1 cellular context compared by ENCODE assay signal in the genomic region with DNA sequence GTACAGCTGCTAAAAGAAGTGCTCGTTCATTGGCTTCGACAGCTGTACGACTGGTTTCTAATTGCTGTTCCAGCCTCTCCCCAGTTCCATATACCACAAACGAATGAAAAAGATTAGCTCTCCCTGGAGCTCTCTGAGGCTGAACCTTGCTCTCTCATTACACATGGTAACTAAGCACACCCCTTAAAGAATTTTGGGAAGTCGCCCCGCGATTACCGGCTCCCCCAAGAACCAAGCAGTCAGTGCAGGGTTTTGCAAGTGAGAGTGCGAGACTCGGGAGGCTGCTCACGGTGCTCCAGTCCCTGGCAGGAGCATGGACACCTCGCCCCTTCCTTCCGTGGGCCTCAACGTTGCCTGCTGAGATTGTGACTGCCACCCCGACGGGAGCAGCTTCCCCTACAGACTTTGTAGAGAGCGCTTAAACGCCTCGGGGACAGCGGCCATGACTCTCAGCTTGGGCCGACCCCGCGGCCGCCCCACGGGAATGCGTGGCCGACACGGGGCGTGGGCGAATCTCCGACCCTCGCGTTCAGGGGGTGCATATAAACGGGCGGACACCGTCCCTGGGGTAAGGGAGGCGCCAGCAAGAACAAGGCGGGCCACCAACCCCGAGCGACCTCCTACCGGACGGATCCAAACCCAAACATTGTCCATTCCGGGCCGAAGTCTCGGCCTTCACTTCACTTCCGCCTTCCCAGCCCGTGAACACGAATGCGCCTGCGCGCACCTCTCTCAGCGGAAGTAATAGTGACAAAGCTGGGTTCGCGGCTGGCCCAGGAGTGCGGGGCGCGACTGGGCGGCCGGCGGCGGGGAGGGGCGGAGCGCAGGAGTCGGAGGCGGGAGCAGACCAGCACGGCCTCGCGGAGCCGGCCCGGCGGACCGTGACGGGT.
TF ChIP-seq lines count a peak whose summit lies in the region.

A gene with protein sequence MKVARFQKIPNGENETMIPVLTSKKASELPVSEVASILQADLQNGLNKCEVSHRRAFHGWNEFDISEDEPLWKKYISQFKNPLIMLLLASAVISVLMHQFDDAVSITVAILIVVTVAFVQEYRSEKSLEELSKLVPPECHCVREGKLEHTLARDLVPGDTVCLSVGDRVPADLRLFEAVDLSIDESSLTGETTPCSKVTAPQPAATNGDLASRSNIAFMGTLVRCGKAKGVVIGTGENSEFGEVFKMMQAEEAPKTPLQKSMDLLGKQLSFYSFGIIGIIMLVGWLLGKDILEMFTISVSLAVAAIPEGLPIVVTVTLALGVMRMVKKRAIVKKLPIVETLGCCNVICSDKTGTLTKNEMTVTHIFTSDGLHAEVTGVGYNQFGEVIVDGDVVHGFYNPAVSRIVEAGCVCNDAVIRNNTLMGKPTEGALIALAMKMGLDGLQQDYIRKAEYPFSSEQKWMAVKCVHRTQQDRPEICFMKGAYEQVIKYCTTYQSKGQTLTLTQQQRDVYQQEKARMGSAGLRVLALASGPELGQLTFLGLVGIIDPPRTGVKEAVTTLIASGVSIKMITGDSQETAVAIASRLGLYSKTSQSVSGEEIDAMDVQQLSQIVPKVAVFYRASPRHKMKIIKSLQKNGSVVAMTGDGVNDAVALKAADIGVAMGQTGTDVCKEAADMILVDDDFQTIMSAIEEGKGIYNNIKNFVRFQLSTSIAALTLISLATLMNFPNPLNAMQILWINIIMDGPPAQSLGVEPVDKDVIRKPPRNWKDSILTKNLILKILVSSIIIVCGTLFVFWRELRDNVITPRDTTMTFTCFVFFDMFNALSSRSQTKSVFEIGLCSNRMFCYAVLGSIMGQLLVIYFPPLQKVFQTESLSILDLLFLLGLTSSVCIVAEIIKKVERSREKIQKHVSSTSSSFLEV (plus strand): TSS at position 845 of the 890 bp plus-strand sequence. CDS start 686 bp downstream, outside the sequence.

TF ChIP-seq in K562, 482 proteins besides CTCF, POLR2A, EP300 and RAD21 (continued from another document):
- TF ChIP-seq, protein P1, sequence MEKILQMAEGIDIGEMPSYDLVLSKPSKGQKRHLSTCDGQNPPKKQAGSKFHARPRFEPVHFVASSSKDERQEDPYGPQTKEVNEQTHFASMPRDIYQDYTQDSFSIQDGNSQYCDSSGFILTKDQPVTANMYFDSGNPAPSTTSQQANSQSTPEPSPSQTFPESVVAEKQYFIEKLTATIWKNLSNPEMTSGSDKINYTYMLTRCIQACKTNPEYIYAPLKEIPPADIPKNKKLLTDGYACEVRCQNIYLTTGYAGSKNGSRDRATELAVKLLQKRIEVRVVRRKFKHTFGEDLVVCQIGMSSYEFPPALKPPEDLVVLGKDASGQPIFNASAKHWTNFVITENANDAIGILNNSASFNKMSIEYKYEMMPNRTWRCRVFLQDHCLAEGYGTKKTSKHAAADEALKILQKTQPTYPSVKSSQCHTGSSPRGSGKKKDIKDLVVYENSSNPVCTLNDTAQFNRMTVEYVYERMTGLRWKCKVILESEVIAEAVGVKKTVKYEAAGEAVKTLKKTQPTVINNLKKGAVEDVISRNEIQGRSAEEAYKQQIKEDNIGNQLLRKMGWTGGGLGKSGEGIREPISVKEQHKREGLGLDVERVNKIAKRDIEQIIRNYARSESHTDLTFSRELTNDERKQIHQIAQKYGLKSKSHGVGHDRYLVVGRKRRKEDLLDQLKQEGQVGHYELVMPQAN (IDR thresholded peaks at IDR 0.05; ENCODE audit: borderline replicate concordance), result peak; percentile 60; the same call in 1 of the 2 replicates
- TF ChIP-seq, protein P2, sequence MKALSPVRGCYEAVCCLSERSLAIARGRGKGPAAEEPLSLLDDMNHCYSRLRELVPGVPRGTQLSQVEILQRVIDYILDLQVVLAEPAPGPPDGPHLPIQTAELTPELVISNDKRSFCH (CRISPR knock-in tag; IDR thresholded peaks at IDR 0.05), result no peak
- TF ChIP-seq, protein P2 (tag; IDR thresholded peaks at IDR 0.05), result no peak
- no peak for TF ChIP-seq RBM17 (IDR thresholded peaks at IDR 0.05; ENCODE audit: borderline replicate concordance, low read depth, low read length)
- TF ChIP-seq HEY1 (CRISPR knock-in tag; IDR thresholded peaks at IDR 0.05; ENCODE audit: borderline replicate concordance), result no peak
- TF ChIP-seq MECOM (CRISPR knock-in tag; IDR thresholded peaks at IDR 0.05), result no peak
- TF ChIP-seq ZNF282 (CRISPR knock-in tag; IDR thresholded peaks at IDR 0.05), result no peak
- no peak for TF ChIP-seq ZBTB7A (IDR thresholded peaks at IDR 0.05; ENCODE audit: borderline replicate concordance, control insufficient read depth, low read depth, low read length)
- peak in 1 of 2 experiments; percentile 56; a peak in 2 of 4 replicates for TF ChIP-seq HDAC1 (IDR thresholded peaks at IDR 0.05)
- TF ChIP-seq KAT8 (IDR thresholded peaks at IDR 0.05; ENCODE audit: low read depth), result no peak
- TF ChIP-seq, protein P3, sequence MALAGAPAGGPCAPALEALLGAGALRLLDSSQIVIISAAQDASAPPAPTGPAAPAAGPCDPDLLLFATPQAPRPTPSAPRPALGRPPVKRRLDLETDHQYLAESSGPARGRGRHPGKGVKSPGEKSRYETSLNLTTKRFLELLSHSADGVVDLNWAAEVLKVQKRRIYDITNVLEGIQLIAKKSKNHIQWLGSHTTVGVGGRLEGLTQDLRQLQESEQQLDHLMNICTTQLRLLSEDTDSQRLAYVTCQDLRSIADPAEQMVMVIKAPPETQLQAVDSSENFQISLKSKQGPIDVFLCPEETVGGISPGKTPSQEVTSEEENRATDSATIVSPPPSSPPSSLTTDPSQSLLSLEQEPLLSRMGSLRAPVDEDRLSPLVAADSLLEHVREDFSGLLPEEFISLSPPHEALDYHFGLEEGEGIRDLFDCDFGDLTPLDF (CRISPR knock-in tag; IDR thresholded peaks at IDR 0.05), result no peak; the same call in 1 of the 2 replicates
- no peak for TF ChIP-seq RBM14 (IDR thresholded peaks at IDR 0.05; ENCODE audit: borderline replicate concordance, insufficient read depth, low read depth, low read length)
- peak; percentile 91 for TF ChIP-seq POLR2G (IDR thresholded peaks at IDR 0.05; ENCODE audit: low read depth, low read length)
- no peak for TF ChIP-seq NBN (IDR thresholded peaks at IDR 0.05; ENCODE audit: low read depth)
- TF ChIP-seq, protein P4, sequence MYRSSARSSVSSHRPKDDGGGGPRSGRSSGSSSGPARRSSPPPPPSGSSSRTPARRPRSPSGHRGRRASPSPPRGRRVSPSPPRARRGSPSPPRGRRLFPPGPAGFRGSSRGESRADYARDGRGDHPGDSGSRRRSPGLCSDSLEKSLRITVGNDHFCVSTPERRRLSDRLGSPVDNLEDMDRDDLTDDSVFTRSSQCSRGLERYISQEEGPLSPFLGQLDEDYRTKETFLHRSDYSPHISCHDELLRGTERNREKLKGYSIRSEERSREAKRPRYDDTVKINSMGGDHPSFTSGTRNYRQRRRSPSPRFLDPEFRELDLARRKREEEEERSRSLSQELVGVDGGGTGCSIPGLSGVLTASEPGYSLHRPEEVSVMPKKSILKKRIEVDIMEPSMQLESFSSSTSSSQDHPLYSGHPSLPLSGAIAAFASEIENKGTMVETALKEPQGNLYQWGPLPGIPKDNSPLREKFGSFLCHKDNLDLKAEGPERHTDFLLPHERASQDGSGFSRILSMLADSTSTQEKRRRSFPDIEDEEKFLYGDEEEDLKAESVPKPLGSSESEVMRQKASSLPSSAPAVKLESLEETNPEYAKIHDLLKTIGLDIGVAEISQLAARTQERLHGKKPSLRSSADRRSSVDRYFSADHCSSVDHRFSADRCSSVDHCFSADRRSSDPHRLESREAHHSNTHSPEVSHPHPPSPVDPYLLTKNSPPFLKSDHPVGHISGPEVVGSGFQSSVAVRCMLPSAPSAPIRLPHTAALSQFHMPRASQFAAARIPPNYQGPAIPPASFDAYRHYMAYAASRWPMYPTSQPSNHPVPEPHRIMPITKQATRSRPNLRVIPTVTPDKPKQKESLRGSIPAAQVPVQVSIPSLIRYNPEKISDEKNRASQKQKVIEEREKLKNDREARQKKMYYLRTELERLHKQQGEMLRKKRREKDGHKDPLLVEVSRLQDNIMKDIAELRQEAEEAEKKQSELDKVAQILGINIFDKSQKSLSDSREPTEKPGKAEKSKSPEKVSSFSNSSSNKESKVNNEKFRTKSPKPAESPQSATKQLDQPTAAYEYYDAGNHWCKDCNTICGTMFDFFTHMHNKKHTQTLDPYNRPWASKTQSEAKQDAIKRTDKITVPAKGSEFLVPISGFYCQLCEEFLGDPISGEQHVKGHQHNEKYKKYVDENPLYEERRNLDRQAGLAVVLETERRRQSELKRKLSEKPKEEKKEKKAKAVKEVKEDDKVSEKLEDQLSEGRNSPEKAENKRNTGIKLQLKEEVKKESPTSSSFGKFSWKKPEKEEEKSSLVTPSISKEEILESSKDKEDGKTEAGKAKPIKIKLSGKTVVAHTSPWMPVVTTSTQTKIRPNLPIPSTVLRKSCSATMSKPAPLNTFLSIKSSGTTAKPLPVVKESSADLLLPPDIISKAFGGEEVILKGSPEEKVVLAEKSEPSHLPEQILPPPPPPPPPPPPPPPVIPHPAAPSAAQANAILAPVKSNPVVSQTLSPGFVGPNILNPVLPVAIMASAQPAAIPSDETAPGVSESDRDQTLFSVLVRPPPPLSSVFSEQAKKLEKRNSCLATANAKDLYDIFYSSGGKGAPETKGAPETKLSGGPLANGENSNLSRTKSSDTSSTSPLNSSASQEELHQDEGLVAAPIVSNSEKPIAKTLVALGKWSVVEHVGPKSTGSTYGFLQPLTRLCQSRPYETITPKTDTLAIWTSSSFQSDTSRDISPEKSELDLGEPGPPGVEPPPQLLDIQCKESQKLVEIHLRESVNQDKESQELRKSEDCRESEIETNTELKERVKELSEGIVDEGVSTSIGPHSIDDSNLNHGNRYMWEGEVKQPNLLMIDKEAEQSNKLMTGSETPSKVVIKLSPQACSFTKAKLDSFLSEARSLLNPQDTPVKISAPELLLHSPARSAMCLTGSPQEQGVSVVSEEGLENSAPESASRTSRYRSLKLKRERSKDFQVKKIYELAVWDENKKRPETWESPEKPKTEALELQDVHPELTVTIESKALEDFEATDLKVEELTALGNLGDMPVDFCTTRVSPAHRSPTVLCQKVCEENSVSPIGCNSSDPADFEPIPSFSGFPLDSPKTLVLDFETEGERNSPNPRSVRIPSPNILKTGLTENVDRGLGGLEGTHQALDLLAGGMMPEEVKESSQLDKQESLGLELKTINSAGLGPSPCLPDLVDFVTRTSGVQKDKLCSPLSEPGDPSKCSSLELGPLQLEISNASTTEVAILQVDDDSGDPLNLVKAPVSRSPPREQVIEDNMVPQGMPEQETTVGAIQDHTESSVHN (IDR thresholded peaks at IDR 0.05; ENCODE audit: borderline replicate concordance in 1 of 2, low read depth in 1 of 2), result no peak
- no peak for TF ChIP-seq MAFK (IDR thresholded peaks at IDR 0.05; ENCODE audit: low read length)
- TF ChIP-seq, protein P5, sequence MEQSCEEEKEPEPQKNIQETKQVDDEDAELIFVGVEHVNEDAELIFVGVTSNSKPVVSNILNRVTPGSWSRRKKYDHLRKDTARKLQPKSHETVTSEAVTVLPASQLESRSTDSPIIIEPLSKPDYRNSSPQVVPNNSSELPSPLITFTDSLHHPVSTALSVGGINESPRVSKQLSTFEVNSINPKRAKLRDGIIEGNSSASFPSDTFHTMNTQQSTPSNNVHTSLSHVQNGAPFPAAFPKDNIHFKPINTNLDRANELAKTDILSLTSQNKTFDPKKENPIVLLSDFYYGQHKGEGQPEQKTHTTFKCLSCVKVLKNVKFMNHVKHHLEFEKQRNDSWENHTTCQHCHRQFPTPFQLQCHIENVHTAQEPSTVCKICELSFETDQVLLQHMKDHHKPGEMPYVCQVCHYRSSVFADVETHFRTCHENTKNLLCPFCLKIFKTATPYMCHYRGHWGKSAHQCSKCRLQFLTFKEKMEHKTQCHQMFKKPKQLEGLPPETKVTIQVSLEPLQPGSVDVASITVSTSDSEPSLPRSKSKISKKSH (CRISPR knock-in tag; IDR thresholded peaks at IDR 0.05), result no peak
- no peak; the same call in 1 of the 2 replicates for TF ChIP-seq ZNF583 (CRISPR knock-in tag; IDR thresholded peaks at IDR 0.05)
- TF ChIP-seq ZNF232 (CRISPR knock-in tag; IDR thresholded peaks at IDR 0.05), result peak; percentile 57; the same call in 1 of the 2 replicates
- no peak for TF ChIP-seq SMARCB1 (IDR thresholded peaks at IDR 0.05; ENCODE audit: insufficient read length, low read depth)
- no peak for TF ChIP-seq ZNF253 (CRISPR knock-in tag; conservative IDR thresholded peaks at IDR 0.05)
- TF ChIP-seq, protein P6, sequence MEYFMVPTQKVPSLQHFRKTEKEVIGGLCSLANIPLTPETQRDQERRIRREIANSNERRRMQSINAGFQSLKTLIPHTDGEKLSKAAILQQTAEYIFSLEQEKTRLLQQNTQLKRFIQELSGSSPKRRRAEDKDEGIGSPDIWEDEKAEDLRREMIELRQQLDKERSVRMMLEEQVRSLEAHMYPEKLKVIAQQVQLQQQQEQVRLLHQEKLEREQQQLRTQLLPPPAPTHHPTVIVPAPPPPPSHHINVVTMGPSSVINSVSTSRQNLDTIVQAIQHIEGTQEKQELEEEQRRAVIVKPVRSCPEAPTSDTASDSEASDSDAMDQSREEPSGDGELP (CRISPR knock-in tag; IDR thresholded peaks at IDR 0.05; ENCODE audit: borderline replicate concordance), result peak; percentile 43; the same call in 1 of the 2 replicates
- TF ChIP-seq, protein P7, sequence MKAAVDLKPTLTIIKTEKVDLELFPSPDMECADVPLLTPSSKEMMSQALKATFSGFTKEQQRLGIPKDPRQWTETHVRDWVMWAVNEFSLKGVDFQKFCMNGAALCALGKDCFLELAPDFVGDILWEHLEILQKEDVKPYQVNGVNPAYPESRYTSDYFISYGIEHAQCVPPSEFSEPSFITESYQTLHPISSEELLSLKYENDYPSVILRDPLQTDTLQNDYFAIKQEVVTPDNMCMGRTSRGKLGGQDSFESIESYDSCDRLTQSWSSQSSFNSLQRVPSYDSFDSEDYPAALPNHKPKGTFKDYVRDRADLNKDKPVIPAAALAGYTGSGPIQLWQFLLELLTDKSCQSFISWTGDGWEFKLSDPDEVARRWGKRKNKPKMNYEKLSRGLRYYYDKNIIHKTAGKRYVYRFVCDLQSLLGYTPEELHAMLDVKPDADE (conservative IDR thresholded peaks at IDR 0.05; ENCODE audit: control insufficient read depth, low read depth, low read length), result no peak
- no peak for TF ChIP-seq CBFB (CRISPR knock-in tag; IDR thresholded peaks at IDR 0.05)
- no peak for TF ChIP-seq ZNF644 (tag; IDR thresholded peaks at IDR 0.05; ENCODE audit: low read depth)
- TF ChIP-seq GABPA (tag; conservative IDR thresholded peaks at IDR 0.05; ENCODE audit: low read depth), result peak; percentile 87
- TF ChIP-seq HIVEP1 (CRISPR knock-in tag; IDR thresholded peaks at IDR 0.05), result no peak
- no peak for TF ChIP-seq CAMTA2 (CRISPR knock-in tag; conservative IDR thresholded peaks at IDR 0.05)
- no peak for TF ChIP-seq CREB1 (IDR thresholded peaks at IDR 0.05)
- TF ChIP-seq CREB1 (CRISPR knock-in tag; IDR thresholded peaks at IDR 0.05), result no peak; the same call in 1 of the 2 replicates
- TF ChIP-seq L3MBTL2 (IDR thresholded peaks at IDR 0.05), result 0 out of 2 replicates have a peak, but pooled peaks have one; percentile 34
- no peak for TF ChIP-seq ZNF57 (CRISPR knock-in tag; IDR thresholded peaks at IDR 0.05)
- no peak for TF ChIP-seq SIN3B (IDR thresholded peaks at IDR 0.05; ENCODE audit: low read depth)
